In the genomic region with DNA sequence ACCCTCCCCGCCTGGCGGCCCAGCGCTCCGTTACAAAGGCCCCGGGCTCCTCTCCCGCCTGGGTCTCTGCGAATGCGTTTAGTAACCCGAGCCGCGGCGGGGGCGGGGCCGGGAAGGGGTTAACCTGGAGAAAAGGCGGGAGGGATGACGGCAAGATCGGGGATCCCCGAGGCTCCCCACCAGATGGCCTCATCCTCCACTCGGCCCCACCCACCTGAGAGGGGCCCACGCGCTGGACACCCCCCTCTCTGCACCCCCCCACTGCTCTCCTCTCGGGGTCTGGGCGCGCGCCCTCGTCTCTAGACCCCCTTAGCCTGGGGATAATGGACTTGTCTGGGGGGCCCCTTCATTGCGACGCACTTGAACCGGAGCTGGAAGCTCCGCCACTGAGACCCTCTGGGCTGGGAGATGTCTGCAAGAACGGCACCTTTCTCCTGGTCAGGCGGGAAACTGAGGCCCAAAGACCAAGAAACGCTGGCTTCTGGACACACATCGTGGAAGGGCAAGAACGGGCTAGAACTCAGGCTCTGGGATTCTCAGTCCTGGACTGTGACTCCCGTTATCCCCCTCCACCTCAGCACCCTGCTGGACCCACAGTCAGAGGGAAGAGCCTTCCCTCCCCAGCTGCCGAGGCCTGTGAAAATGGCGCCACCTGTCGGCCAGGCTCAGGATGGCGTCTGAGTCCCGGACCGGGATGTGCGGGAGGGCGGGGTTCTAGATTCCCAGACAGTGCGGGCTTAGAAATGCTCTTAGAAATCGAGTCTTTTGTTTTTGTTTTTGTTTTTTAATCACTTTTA, we compare ENCODE assay signal across 8 cellular contexts. TPM values are rescaled to one million over a fixed set of nuclear protein-coding genes. Genes with fewer than 3 reads are reported as not detected.
DNase-seq lines count a peak whose midpoint lies in the region; ATAC-seq and TF ChIP-seq lines count a peak whose summit lies in the region.

No MANE protein-coding gene starts in this region.

- WGBS in lower leg skin, 2 donors, result 1% methylated on average over 32 to 42 of the region's 46 CpGs

- peak; percentile 69 to 87 (median 80) for DNase-seq in CD4-positive, alpha-beta T cell
- DNase-seq in HK-2 (ENCODE audit: unreplicated experiment), result peak; percentile 94
- peak; percentile 56 for DNase-seq in NCI-H774 (lab: John Stamatoyannopoulos, UW)
- DNase-seq in activated CD4-positive, alpha-beta T cell treated with anti-CD3 and anti-CD28 coated beads, Interleukin-2, amount 50 U/mL, for 4 hours, result peak; percentile 79 to 80
- peak; percentile 80 to 92 (median 87) for DNase-seq in dorsolateral prefrontal cortex
- DNase-seq in lower leg skin (ENCODE audit: low spot score in 2 of 2), result peak; percentile 86 to 99
- peak; percentile 68 to 83 (median 80) for DNase-seq in stimulated activated CD4-positive, alpha-beta T cell treated with anti-CD3 and anti-CD28 coated beads, TNF-alpha, amount 100 ng/mL, for 48 hours (ENCODE audit: low read depth in 3 of 3)

- peaks cover 60% of the 10 kb centered on the region for H3K4me1 Mint-ChIP-seq in CD4-positive, alpha-beta T cell (ENCODE audit: low read depth)

- peaks cover 55% of the 10 kb centered on the region for H3K27me3 ChIP-seq in CD4-positive, alpha-beta T cell (ENCODE audit: control insufficient read depth, insufficient read depth, low read length)
- H3K27me3 ChIP-seq in dorsolateral prefrontal cortex, result peaks cover 0 to 15% (median 0%) of the 10 kb centered on the region in 45 donors

- peaks cover 61% of the 10 kb centered on the region for H3K27me3 Mint-ChIP-seq in CD4-positive, alpha-beta T cell

- H3K4me3 Mint-ChIP-seq in CD4-positive, alpha-beta T cell, result peak overlapping the region; percentile 48

- H3K27ac Mint-ChIP-seq in CD4-positive, alpha-beta T cell, result no peak overlapping the region

- POLR2A ChIA-PET in CD4-positive, alpha-beta T cell (lab: Charles Lee), result no interaction called here

- no peak overlapping the region for H3K27ac ChIP-seq in CD4-positive, alpha-beta T cell (ENCODE audit: low read depth, low read length)
- no peak overlapping the region for H3K27ac ChIP-seq in dorsolateral prefrontal cortex

- ATAC-seq in CD4-positive, alpha-beta T cell (ENCODE audit: poor library complexity), result peak; percentile 61
- ATAC-seq in HG03135 (IDR thresholded peaks at IDR 0.05; ENCODE audit: unreplicated experiment), result no peak

- peak; percentile 99 for TF ChIP-seq CTCF in CD4-positive, alpha-beta T cell (IDR thresholded peaks at IDR 0.05)
- TF ChIP-seq CTCF in dorsolateral prefrontal cortex (IDR thresholded peaks at IDR 0.05 in 54 of 56, conservative IDR thresholded peaks at IDR 0.05 in 2 of 56; ENCODE audit: low read depth in 1 of 56, partially characterized antibody in 56 of 56) (peak; percentile 82 to 100 (median 98)), lower leg skin (IDR thresholded peaks at IDR 0.05) (peak in 1 of 3 donors; percentile 89)

- H3K9me3 ChIP-seq in CD4-positive, alpha-beta T cell (ENCODE audit: control insufficient read depth, low read length), result no peaks in the 10 kb centered on the region

- H3K36me3 Mint-ChIP-seq in CD4-positive, alpha-beta T cell (ENCODE audit: low read depth), result no peaks in the 10 kb centered on the region

- intact Hi-C loops in CD4-positive, alpha-beta T cell (cut with DNase I, micrococcal nuclease), result loop anchor here (1.0 to 2.0 kb wide), 4 partner anchors 49 to 293 kb away; no protein-coding TSS in a partner anchor
- intact Hi-C loops in dorsolateral prefrontal cortex (cut with DNase I), result loop anchor here (2.0 to 10.0 kb wide), 4 partner anchors 34 to 294 kb away; no protein-coding TSS in a partner anchor
- intact Hi-C loops in lower leg skin (cut with DNase I; ENCODE audit: low total_unique reads), result loop anchor here (5.0 to 10.0 kb wide), 2 partner anchors 46 to 64 kb away; no protein-coding TSS in a partner anchor

- H3K9me3 Mint-ChIP-seq in CD4-positive, alpha-beta T cell, result no peaks in the 10 kb centered on the region

- H3K4me3 ChIP-seq in dorsolateral prefrontal cortex (peak overlapping the region in 41 of 59 donors; percentile 1 to 52 (median 26)), lower leg skin (ENCODE audit: low read depth, poor library complexity, severe bottlenecking) (no peak overlapping the region)

- TF ChIP-seq POLR2A in lower leg skin (IDR thresholded peaks at IDR 0.05), result no peak

- CTCF ChIA-PET in CD4-positive, alpha-beta T cell (lab: Charles Lee), result interaction anchor here (0.8 to 2.6 kb wide), 7 partner anchors 11 to 110 kb away, joined by 3 to 20 read pairs (median 7); no protein-coding TSS in a partner anchor

RNA-seq across cellular contexts. Expression of a gene that starts 2.9 kb away (rescaled TPM):
- total RNA-seq in CD4-positive, alpha-beta T cell, result 100 to 1,000 TPM; 116 to 134 TPM
- total RNA-seq in dorsolateral prefrontal cortex (100 to 1,000 TPM in 6 of 120 experiments, 10 to 100 TPM in 114; 36.1 to 111 (median 69.5) TPM), lower leg skin (100 to 1,000 TPM; 113 to 181 (median 144) TPM)

RNA-seq across cellular contexts. Expression of a gene that starts 21.6 kb away (rescaled TPM):
- total RNA-seq in CD4-positive, alpha-beta T cell, result 10 to 100 TPM; 82.5 to 92.9 TPM
- total RNA-seq in dorsolateral prefrontal cortex (10 to 100 TPM; 14.0 to 58.3 (median 25.4) TPM), lower leg skin (10 to 100 TPM; 39.6 to 53.4 (median 43.0) TPM)
